21 cellular contexts compared by ENCODE assay signal in genomic region chr13:108925070-108925469, GRCh38.
A peak's percentile ranks its signal among the peaks of the same experiment; 100 is the strongest.
DNase-seq lines count a peak whose midpoint lies in the region; ATAC-seq, FAIRE-seq and TF ChIP-seq lines count a peak whose summit lies in the region.
"Had no signal": no experiment of that assay in that cellular context is flagged by ENCODE, and none has a peak within 500 bp of the region (broad histone marks: within the 10 kb centered on the region; RNA-seq: fewer than 3 reads in every experiment).

No MANE protein-coding gene starts in this region.

- no peak overlapping the region for H3K4me3 Mint-ChIP-seq in endodermal cell
- H3K4me3 Mint-ChIP-seq: B cell; CD4-positive, alpha-beta T cell; CD8-positive, alpha-beta T cell had no signal

- H3K4me1 ChIP-seq in endodermal cell (ENCODE audit: control insufficient read depth, insufficient read depth, low read length) = no peaks in the 10 kb centered on the region
- H3K4me1 ChIP-seq: BLaER1 treated with 17β-estradiol and CSF1 and Interleukin-3, amounts not matched to agents 10 nM and 100 nM; Caco-2 had no signal

- WGBS in endodermal cell (ENCODE audit: insufficient coverage in 1 of 2, insufficient read length in 1 of 2), 2 experiments = 71 to 93% methylated on average over 2 to 6 of the region's 6 CpGs

- TF ChIP-seq CTCF in endodermal cell (conservative IDR thresholded peaks at IDR 0.05) = no peak

- TF ChIP-seq POLR2A in GM12892 (IDR thresholded peaks at IDR 0.05; ENCODE audit: low read depth, low read length) = no peak

- H3K4me3 ChIP-seq in endodermal cell (ENCODE audit: low read length) = no peak overlapping the region
- H3K4me3 ChIP-seq: A549; BLaER1 treated with 17β-estradiol and CSF1 and Interleukin-3, amounts not matched to agents 10 nM and 100 nM had no signal

- H3K9me3 Mint-ChIP-seq in endodermal cell = no peaks in the 10 kb centered on the region
- H3K9me3 Mint-ChIP-seq: CD4-positive, alpha-beta T cell; CD8-positive, alpha-beta T cell had no signal

- FAIRE-seq in GM12892 (lab: Jason Lieb, UNC) = no peak
- FAIRE-seq: A549, D721Med, G401.6, GM12891, GM18507 had no signal

- H3K9ac ChIP-seq in endodermal cell (ENCODE audit: extremely low read depth, low read length, poor library complexity, severe bottlenecking) = no peak overlapping the region
- H3K9ac ChIP-seq: BLaER1 treated with 17β-estradiol and CSF1 and Interleukin-3, amounts not matched to agents 10 nM and 100 nM had no signal

- no peaks in the 10 kb centered on the region for H3K27me3 ChIP-seq in endodermal cell (ENCODE audit: control insufficient read depth, insufficient read depth, low read length, poor library complexity, severe bottlenecking)
- H3K27me3 ChIP-seq: BLaER1 treated with 17β-estradiol and CSF1 and Interleukin-3, amounts not matched to agents 10 nM and 100 nM had no signal

- no peaks in the 10 kb centered on the region for H3K9me3 ChIP-seq in endodermal cell (ENCODE audit: control insufficient read depth, low read length)
- H3K9me3 ChIP-seq: A549; BLaER1 treated with 17β-estradiol and CSF1 and Interleukin-3, amounts not matched to agents 10 nM and 100 nM; Caco-2 had no signal

- DNase-seq in HT-29 (ENCODE audit: low spot score) (peak; percentile 59), endodermal cell (peak; percentile 54), pons (ENCODE audit: low spot score) (peak; percentile 51), GM12892 (ENCODE audit: insufficient read length) (no peak)
- DNase-seq: AML-193; Caco-2; Calu3; CD4-positive, alpha-beta T cell; CD8-positive, alpha-beta T cell; DMS79 treated with DMSO at 0.1 percent for 48 hours; GF-D8 had no signal

- H3K4me1 Mint-ChIP-seq in endodermal cell = peaks cover 19% of the 10 kb centered on the region
- H3K4me1 Mint-ChIP-seq: B cell had no signal

- no peaks in the 10 kb centered on the region for H3K36me3 Mint-ChIP-seq in endodermal cell (ENCODE audit: low read depth)
- H3K36me3 Mint-ChIP-seq: CD8-positive, alpha-beta T cell had no signal

- no peak overlapping the region for H3K27ac ChIP-seq in endodermal cell (ENCODE audit: low read depth, low read length)
- H3K27ac ChIP-seq: 22Rv1; A549; BLaER1 treated with 17β-estradiol and CSF1 and Interleukin-3, amounts not matched to agents 10 nM and 100 nM; C4-2B had no signal

- H3K27ac Mint-ChIP-seq in endodermal cell = no peak overlapping the region
- H3K27ac Mint-ChIP-seq: B cell; CD4-positive, alpha-beta T cell; CD8-positive, alpha-beta T cell had no signal

- no peak for ATAC-seq in HG02798 (IDR thresholded peaks at IDR 0.05; ENCODE audit: poor library complexity, unreplicated experiment)
- ATAC-seq: A549; CD8-positive, alpha-beta T cell had no signal

- H3K36me3 ChIP-seq in endodermal cell (ENCODE audit: control insufficient read depth, insufficient read depth, low read length) = no peaks in the 10 kb centered on the region
- H3K36me3 ChIP-seq: BLaER1 treated with 17β-estradiol and CSF1 and Interleukin-3, amounts not matched to agents 10 nM and 100 nM had no signal

- peaks cover 17% of the 10 kb centered on the region for H3K27me3 Mint-ChIP-seq in endodermal cell (ENCODE audit: insufficient read depth)
- H3K27me3 Mint-ChIP-seq: B cell; CD4-positive, alpha-beta T cell had no signal
